8 cellular contexts compared by ENCODE assay signal in genomic region chr17:4950075-4950756, GRCh38. TPM values are rescaled to one million over a fixed set of nuclear protein-coding genes. Genes with fewer than 3 reads are reported as not detected.
DNase-seq lines count a peak whose midpoint lies in the region; ATAC-seq and TF ChIP-seq lines count a peak whose summit lies in the region.

No MANE protein-coding gene starts in this region.

- peaks cover 33% of the 10 kb centered on the region for H3K36me3 ChIP-seq in SJCRH30
- peaks cover 5% of the 10 kb centered on the region for H3K36me3 ChIP-seq in colonic mucosa
- H3K36me3 ChIP-seq in lung (ENCODE audit: control insufficient read depth in 2 of 2, insufficient read depth in 2 of 2, low read length in 2 of 2), result peaks cover 7 to 15% of the 10 kb centered on the region in 2 donors
- H3K36me3 ChIP-seq in thoracic aorta, result peaks cover 3% of the 10 kb centered on the region

- intact Hi-C loops in Calu3 (cut with micrococcal nuclease; ENCODE audit: unreplicated experiment), result no loop called here
- intact Hi-C loops in colonic mucosa (cut with DNase I), result no loop called here

- peak overlapping the region; percentile 89 for H3K4me3 Mint-ChIP-seq in Calu3 (ENCODE audit: low read depth, unreplicated experiment)

- TF ChIP-seq CTCF in Calu3 (IDR thresholded peaks at IDR 0.05; ENCODE audit: unreplicated experiment) (no peak), colonic mucosa (IDR thresholded peaks at IDR 0.05) (no peak), lung (IDR thresholded peaks at IDR 0.05; ENCODE audit: control extremely low read depth, extremely low read depth) (no peak), thoracic aorta (IDR thresholded peaks at IDR 0.05) (no peak)

- ATAC-seq in HG02588 (IDR thresholded peaks at IDR 0.05; ENCODE audit: unreplicated experiment), result peak; percentile 2
- peak; percentile 16 for ATAC-seq in lung (ENCODE audit: insufficient read depth, low FRiP score)
- ATAC-seq in thoracic aorta (ENCODE audit: insufficient number of reproducible peaks, low FRiP score, low read depth), result no peak
- no peak for ATAC-seq in HG02623 (IDR thresholded peaks at IDR 0.05; ENCODE audit: unreplicated experiment)

- H3K27me3 ChIP-seq in SJCRH30 (no peaks in the 10 kb centered on the region), colonic mucosa (no peaks in the 10 kb centered on the region), lung (ENCODE audit: control insufficient read depth, insufficient read depth) (no peaks in the 10 kb centered on the region), thoracic aorta (replicated peaks; ENCODE audit: insufficient read depth) (no peaks in the 10 kb centered on the region)

- H3K9me3 ChIP-seq in SJCRH30 (replicated peaks), result no peaks in the 10 kb centered on the region
- H3K9me3 ChIP-seq in colonic mucosa, result no peaks in the 10 kb centered on the region
- no peaks in the 10 kb centered on the region for H3K9me3 ChIP-seq in lung (ENCODE audit: control insufficient read depth in 2 of 2, insufficient read depth in 1 of 2, low read length in 1 of 2)
- no peaks in the 10 kb centered on the region for H3K9me3 ChIP-seq in thoracic aorta

- CTCF ChIA-PET in Calu3 (lab: Charles Lee), result interaction anchor here (0.6 kb wide), 1 partner anchor 167 kb away, joined by 3 read pairs; no protein-coding TSS in a partner anchor

- H3K27ac Mint-ChIP-seq in Calu3 (ENCODE audit: unreplicated experiment), result peak overlapping the region; percentile 63

- in situ Hi-C loops in ACHN (cut with HindIII; ENCODE audit: low pct_ligation_motif_present, low pct_unique_long_range_greater_than_20kb, low sequenced_read_pairs), result no loop called here

- H3K27ac ChIP-seq in SJCRH30 (peak overlapping the region; percentile 98), colonic mucosa (peak overlapping the region; percentile 98), lung (ENCODE audit: low read depth in 1 of 2, low read length in 1 of 2) (peak overlapping the region; percentile 94 to 98), thoracic aorta (peak overlapping the region; percentile 93 to 97)

- H3K9ac ChIP-seq in colonic mucosa (ENCODE audit: low read depth in 2 of 2, low read length in 2 of 2), result peak overlapping the region; percentile 70 to 86

- TSS peak; percentile 82 for BruUV-seq in Calu3 (replicated peaks; lab: Mats Ljungman, UMichigan)

- DNase-seq in Calu3 (peak; percentile 77), SJCRH30 (peak; percentile 63 to 70), colonic mucosa (peak; percentile 80), lung (ENCODE audit: low spot score) (peak; percentile 60), thoracic aorta (ENCODE audit: low spot score) (no peak), ACHN (no peak)

- 4% methylated on average over 43 to 52 of the region's 52 CpGs for WGBS in lung, 2 donors

- H3K4me1 ChIP-seq in SJCRH30, result peaks cover 23% of the 10 kb centered on the region
- H3K4me1 ChIP-seq in colonic mucosa, result peaks cover 12% of the 10 kb centered on the region
- H3K4me1 ChIP-seq in lung (ENCODE audit: control insufficient read depth in 2 of 2, insufficient read depth in 2 of 2, low read length in 2 of 2), result peaks cover 3 to 15% of the 10 kb centered on the region in 2 donors
- H3K4me1 ChIP-seq in thoracic aorta (ENCODE audit: control insufficient read depth in 1 of 2, low read depth in 2 of 2), result peaks cover 22 to 42% of the 10 kb centered on the region in 2 donors

- H3K27me3 Mint-ChIP-seq in Calu3 (ENCODE audit: unreplicated experiment), result no peaks in the 10 kb centered on the region

- H3K4me3 ChIP-seq in SJCRH30 (peak overlapping the region; percentile 96), colonic mucosa (peak overlapping the region; percentile 89), lung (peak overlapping the region; percentile 28), thoracic aorta (peak overlapping the region; percentile 76)

- no peaks in the 10 kb centered on the region for H3K9me3 Mint-ChIP-seq in Calu3 (ENCODE audit: low read depth, unreplicated experiment)

- H3K36me3 Mint-ChIP-seq in Calu3 (ENCODE audit: insufficient read depth, unreplicated experiment), result peaks cover 44% of the 10 kb centered on the region

- peaks cover 20% of the 10 kb centered on the region for H3K4me1 Mint-ChIP-seq in Calu3 (ENCODE audit: low read depth, unreplicated experiment)

RNA-seq across cellular contexts. Expression of gene ENO3, which starts 0.7 kb away (rescaled TPM):
- total RNA-seq in Calu3 (2022), result 12.3 and 12.9 TPM in 2 replicates
- 124 and 129 TPM in 2 replicates for total RNA-seq in SJCRH30 (2014; rRNA removed; shearing (Covaris generic))
- 10 to 100 TPM in 1 of 2 donors, 1 to 10 TPM in 1; 3.8 to 17.6 TPM for total RNA-seq in colonic mucosa
- 10 to 100 TPM in 1 of 2 donors, 1 to 10 TPM in 1; 3.3 to 10.7 TPM for total RNA-seq in lung
- polyA plus RNA-seq in lung, result 1 to 10 TPM; 7.2 to 9.3 TPM
- 1 to 10 TPM; 2.5 to 2.7 TPM for total RNA-seq in thoracic aorta

RNA-seq across cellular contexts. Expression of gene PFN1, which starts 1.9 kb away (rescaled TPM):
- 580 and 605 TPM in 2 replicates for total RNA-seq in Calu3 (2022)
- total RNA-seq in SJCRH30 (2014; rRNA removed; shearing (Covaris generic)), result 1,061 and 1,115 TPM in 2 replicates
- 1,000 to 10,000 TPM in 1 of 2 donors, 100 to 1,000 TPM in 1; 839 to 1,278 TPM for total RNA-seq in colonic mucosa
- 100 to 1,000 TPM; 461 to 827 TPM for total RNA-seq in lung
- 1,000 to 10,000 TPM in 1 of 2 donors, 100 to 1,000 TPM in 1; 671 to 2,264 TPM for polyA plus RNA-seq in lung
- 1,000 to 10,000 TPM in 1 of 2 donors, 100 to 1,000 TPM in 1; 806 to 1,230 TPM for total RNA-seq in thoracic aorta

RNA-seq across cellular contexts. Expression of gene RNF167, which starts 10.1 kb away (rescaled TPM):
- total RNA-seq in Calu3 (2022) (65.2 and 77.0 TPM in 2 replicates), colonic mucosa (100 to 1,000 TPM in 1 of 2 donors, 10 to 100 TPM in 1; 92.1 to 120 TPM), lung (100 to 1,000 TPM in 1 of 2 donors, 10 to 100 TPM in 1; 30.8 to 107 TPM), thoracic aorta (10 to 100 TPM; 32.4 to 38.3 TPM)
- 35.7 and 38.7 TPM in 2 replicates for total RNA-seq in SJCRH30 (2014; rRNA removed; shearing (Covaris generic))
- polyA plus RNA-seq in lung, result 100 to 1,000 TPM in 1 of 2 donors, 10 to 100 TPM in 1; 86.7 to 142 TPM

RNA-seq across cellular contexts. Expression of gene SLC25A11, which starts 10.4 kb away (rescaled TPM):
- 37.7 and 38.4 TPM in 2 replicates for total RNA-seq in Calu3 (2022)
- total RNA-seq in SJCRH30 (2014; rRNA removed; shearing (Covaris generic)), result 43.9 and 45.3 TPM in 2 replicates
- 100 to 1,000 TPM in 1 of 2 donors, 10 to 100 TPM in 1; 73.1 to 116 TPM for total RNA-seq in colonic mucosa
- total RNA-seq in lung, result 10 to 100 TPM; 34.8 to 65.8 TPM
- 10 to 100 TPM; 42.5 to 72.1 TPM for polyA plus RNA-seq in lung
- total RNA-seq in thoracic aorta, result 10 to 100 TPM; 27.0 to 39.7 TPM

RNA-seq across cellular contexts. Expression of gene SPAG7, which starts 17.4 kb away (rescaled TPM):
- total RNA-seq in Calu3 (2022), result 34.3 and 34.9 TPM in 2 replicates
- total RNA-seq in SJCRH30 (2014; rRNA removed; shearing (Covaris generic)), result 36.8 and 39.1 TPM in 2 replicates
- 10 to 100 TPM; 47.7 to 56.4 TPM for total RNA-seq in colonic mucosa
- 10 to 100 TPM; 63.8 to 75.4 TPM for total RNA-seq in lung
- 100 to 1,000 TPM in 1 of 2 donors, 10 to 100 TPM in 1; 76.2 to 101 TPM for polyA plus RNA-seq in lung
- total RNA-seq in thoracic aorta, result 10 to 100 TPM; 32.3 to 43.1 TPM

Comparison
In these comparisons a context has a peak if more than half of its experiments do, and no peak if none do; other contexts are left out.
1. DNase-seq: peak in Calu3 (single experiment), SJCRH30 (2 of 2), colonic mucosa (single experiment) and lung (single experiment); none in thoracic aorta (single experiment) and ACHN (single experiment).
2. ATAC-seq: peak in HG02588 (single experiment) and lung (single experiment); none in thoracic aorta (single experiment) and HG02623 (single experiment).
3. H3K4me3 ChIP-seq: peak in every context shown above with its lines; median percentile 96 in SJCRH30; 89 in colonic mucosa; 76 in thoracic aorta; 28 in lung.
4. Peak in every context shown above with its lines, with median percentiles within 50 percentile points of each other: H3K27ac ChIP-seq.